In the genomic region with DNA sequence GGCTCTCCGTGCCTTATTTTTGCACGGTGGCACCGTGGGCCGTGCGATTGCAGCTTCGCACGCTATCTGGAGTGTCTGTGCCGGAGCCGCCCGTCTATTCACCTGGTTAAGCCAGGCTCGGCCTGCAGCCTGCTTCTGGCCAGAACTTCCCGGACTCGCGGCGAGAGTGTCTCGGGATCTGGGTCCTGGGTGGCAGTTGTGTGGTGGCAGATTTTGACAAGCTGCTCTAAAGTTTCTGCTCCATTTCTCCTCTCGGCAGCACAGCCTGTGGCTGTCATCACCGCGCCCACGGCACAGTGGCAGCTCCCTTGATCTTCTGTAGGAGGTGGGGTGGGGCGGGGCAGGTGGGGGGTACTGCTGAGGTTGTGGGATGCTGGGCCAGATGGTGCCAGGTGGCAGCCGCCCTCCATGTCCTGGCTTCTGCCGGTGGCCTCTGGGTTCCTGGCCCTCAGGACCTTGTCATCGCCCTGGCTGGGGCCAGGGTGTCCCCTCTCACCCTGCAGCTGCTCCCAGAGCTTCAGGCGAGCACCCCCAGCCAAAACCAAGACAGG, we compare ENCODE assay signal across 1 cellular context.
TF ChIP-seq lines count a peak whose summit lies in the region.

No MANE protein-coding gene starts in this region.

TF ChIP-seq in GM23338, 12 proteins besides CTCF, POLR2A, EP300 and RAD21 (continued from another document):
- TF ChIP-seq, protein P1, sequence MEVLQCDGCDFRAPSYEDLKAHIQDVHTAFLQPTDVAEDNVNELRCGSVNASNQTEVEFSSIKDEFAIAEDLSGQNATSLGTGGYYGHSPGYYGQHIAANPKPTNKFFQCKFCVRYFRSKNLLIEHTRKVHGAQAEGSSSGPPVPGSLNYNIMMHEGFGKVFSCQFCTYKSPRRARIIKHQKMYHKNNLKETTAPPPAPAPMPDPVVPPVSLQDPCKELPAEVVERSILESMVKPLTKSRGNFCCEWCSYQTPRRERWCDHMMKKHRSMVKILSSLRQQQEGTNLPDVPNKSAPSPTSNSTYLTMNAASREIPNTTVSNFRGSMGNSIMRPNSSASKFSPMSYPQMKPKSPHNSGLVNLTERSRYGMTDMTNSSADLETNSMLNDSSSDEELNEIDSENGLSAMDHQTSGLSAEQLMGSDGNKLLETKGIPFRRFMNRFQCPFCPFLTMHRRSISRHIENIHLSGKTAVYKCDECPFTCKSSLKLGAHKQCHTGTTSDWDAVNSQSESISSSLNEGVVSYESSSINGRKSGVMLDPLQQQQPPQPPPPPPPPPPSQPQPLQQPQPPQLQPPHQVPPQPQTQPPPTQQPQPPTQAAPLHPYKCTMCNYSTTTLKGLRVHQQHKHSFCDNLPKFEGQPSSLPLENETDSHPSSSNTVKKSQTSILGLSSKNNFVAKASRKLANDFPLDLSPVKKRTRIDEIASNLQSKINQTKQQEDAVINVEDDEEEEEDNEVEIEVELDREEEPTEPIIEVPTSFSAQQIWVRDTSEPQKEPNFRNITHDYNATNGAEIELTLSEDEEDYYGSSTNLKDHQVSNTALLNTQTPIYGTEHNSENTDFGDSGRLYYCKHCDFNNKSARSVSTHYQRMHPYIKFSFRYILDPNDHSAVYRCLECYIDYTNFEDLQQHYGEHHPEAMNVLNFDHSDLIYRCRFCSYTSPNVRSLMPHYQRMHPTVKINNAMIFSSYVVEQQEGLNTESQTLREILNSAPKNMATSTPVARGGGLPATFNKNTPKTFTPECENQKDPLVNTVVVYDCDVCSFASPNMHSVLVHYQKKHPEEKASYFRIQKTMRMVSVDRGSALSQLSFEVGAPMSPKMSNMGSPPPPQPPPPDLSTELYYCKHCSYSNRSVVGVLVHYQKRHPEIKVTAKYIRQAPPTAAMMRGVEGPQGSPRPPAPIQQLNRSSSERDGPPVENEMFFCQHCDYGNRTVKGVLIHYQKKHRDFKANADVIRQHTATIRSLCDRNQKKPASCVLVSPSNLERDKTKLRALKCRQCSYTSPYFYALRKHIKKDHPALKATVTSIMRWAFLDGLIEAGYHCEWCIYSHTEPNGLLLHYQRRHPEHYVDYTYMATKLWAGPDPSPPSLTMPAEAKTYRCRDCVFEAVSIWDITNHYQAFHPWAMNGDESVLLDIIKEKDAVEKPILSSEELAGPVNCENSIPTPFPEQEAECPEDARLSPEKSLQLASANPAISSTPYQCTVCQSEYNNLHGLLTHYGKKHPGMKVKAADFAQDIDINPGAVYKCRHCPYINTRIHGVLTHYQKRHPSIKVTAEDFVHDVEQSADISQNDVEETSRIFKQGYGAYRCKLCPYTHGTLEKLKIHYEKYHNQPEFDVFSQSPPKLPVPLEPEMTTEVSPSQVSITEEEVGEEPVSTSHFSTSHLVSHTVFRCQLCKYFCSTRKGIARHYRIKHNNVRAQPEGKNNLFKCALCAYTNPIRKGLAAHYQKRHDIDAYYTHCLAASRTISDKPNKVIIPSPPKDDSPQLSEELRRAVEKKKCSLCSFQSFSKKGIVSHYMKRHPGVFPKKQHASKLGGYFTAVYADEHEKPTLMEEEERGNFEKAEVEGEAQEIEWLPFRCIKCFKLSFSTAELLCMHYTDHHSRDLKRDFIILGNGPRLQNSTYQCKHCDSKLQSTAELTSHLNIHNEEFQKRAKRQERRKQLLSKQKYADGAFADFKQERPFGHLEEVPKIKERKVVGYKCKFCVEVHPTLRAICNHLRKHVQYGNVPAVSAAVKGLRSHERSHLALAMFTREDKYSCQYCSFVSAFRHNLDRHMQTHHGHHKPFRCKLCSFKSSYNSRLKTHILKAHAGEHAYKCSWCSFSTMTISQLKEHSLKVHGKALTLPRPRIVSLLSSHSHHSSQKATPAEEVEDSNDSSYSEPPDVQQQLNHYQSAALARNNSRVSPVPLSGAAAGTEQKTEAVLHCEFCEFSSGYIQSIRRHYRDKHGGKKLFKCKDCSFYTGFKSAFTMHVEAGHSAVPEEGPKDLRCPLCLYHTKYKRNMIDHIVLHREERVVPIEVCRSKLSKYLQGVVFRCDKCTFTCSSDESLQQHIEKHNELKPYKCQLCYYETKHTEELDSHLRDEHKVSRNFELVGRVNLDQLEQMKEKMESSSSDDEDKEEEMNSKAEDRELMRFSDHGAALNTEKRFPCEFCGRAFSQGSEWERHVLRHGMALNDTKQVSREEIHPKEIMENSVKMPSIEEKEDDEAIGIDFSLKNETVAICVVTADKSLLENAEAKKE (CRISPR knock-in tag; IDR thresholded peaks at IDR 0.05) = no peak
- TF ChIP-seq STAT1 (IDR thresholded peaks at IDR 0.05; ENCODE audit: unreplicated experiment) (no peak), NANOG (IDR thresholded peaks at IDR 0.05; ENCODE audit: borderline replicate concordance) (no peak), JUNB (IDR thresholded peaks at IDR 0.05; ENCODE audit: unreplicated experiment) (no peak), ZNF331 (CRISPR knock-in tag; IDR thresholded peaks at IDR 0.05; ENCODE audit: low read depth) (no peak)
